Comparison of ENCODE assay signal across 1 cellular context in the genomic region with DNA sequence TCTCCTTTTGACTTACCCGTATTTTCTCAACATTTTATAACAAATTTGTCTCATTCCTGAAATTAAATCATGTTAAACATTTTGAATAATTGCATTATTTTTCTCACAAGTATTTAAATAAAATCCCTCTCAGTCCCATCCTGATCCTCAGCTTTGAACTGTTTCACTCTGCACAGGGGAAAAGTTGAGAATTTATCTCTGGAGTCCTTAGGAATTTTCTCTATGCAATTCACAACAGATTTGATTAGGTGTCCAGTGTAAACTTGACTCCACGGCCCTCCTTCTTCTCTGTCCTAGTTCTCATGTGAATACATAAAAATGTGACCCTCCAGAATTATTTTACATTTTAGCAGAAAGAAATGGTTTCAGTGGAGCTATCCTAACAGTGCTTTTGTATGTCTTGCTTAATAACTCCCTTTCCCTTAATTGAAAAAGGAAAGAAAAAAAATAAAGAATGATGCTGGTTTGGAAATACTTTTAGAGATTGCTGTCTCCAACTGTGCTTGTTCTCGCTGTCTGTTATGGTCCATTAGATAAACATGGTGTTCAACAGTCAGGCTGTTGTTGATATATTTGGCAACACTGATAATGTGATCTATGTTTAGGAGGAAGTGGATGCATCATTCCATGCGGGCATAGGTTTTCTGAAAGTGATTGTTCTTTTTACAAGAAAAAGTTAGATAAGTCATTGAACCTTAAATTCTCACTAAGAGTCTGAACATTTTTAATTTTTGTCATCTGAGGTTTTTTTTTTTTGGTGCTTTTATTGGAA.
TF ChIP-seq lines count a peak whose summit lies in the region.

No MANE protein-coding gene starts in this region.

TF ChIP-seq in K562, 482 proteins besides CTCF, POLR2A, EP300 and RAD21 (continued from another document):
- TF ChIP-seq, protein P1, sequence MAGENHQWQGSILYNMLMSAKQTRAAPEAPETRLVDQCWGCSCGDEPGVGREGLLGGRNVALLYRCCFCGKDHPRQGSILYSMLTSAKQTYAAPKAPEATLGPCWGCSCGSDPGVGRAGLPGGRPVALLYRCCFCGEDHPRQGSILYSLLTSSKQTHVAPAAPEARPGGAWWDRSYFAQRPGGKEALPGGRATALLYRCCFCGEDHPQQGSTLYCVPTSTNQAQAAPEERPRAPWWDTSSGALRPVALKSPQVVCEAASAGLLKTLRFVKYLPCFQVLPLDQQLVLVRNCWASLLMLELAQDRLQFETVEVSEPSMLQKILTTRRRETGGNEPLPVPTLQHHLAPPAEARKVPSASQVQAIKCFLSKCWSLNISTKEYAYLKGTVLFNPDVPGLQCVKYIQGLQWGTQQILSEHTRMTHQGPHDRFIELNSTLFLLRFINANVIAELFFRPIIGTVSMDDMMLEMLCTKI (IDR thresholded peaks at IDR 0.05; ENCODE audit: partially characterized antibody), result no peak
- TF ChIP-seq HDAC6 (IDR thresholded peaks at IDR 0.05; ENCODE audit: low read depth, low read length) (no peak), RB1 (IDR thresholded peaks at IDR 0.05; ENCODE audit: low read depth) (no peak), XRCC3 (IDR thresholded peaks at IDR 0.05) (no peak), HMG20A (CRISPR knock-in tag; conservative IDR thresholded peaks at IDR 0.05) (no peak), CEBPG (CRISPR knock-in tag; IDR thresholded peaks at IDR 0.05) (no peak), CEBPG (tag; conservative IDR thresholded peaks at IDR 0.05 in 1 of 2, IDR thresholded peaks at IDR 0.05 in 1 of 2) (no peak; a peak in 1 of 4 replicates), MEF2D (tag; conservative IDR thresholded peaks at IDR 0.05; ENCODE audit: low read depth) (peak; percentile 94), BMI1 (IDR thresholded peaks at IDR 0.05; ENCODE audit: low read length) (no peak), FUS (optimal IDR thresholded peaks at IDR 0.05; ENCODE audit: low read depth, low read length) (no peak), SIN3B (IDR thresholded peaks at IDR 0.05; ENCODE audit: low read depth) (no peak), SREBF2 (CRISPR knock-in tag; IDR thresholded peaks at IDR 0.05) (no peak), TEAD2 (tag; IDR thresholded peaks at IDR 0.05) (no peak), PHF21A (IDR thresholded peaks at IDR 0.05; ENCODE audit: borderline replicate concordance, low read depth) (no peak), CBFA2T3 (IDR thresholded peaks at IDR 0.05) (peak; percentile 90), TOE1 (IDR thresholded peaks at IDR 0.05; ENCODE audit: borderline replicate concordance) (no peak), TOE1 (CRISPR knock-in tag; IDR thresholded peaks at IDR 0.05; ENCODE audit: borderline replicate concordance, low read depth) (no peak), GABPA (tag; conservative IDR thresholded peaks at IDR 0.05; ENCODE audit: low read depth) (no peak), PRPF4 (IDR thresholded peaks at IDR 0.05; ENCODE audit: insufficient read depth, low read depth, low read length, poor library complexity, severe bottlenecking) (no peak), ZNF561 (CRISPR knock-in tag; conservative IDR thresholded peaks at IDR 0.05) (no peak), SRSF7 (optimal IDR thresholded peaks at IDR 0.05; ENCODE audit: low read depth, low read length) (no peak), ZNF75A (CRISPR knock-in tag; IDR thresholded peaks at IDR 0.05) (no peak), ZKSCAN3 (CRISPR knock-in tag; IDR thresholded peaks at IDR 0.05) (no peak), IFI16 (CRISPR knock-in tag; IDR thresholded peaks at IDR 0.05) (no peak), ZNF444 (CRISPR knock-in tag; IDR thresholded peaks at IDR 0.05) (no peak), ZNF253 (CRISPR knock-in tag; conservative IDR thresholded peaks at IDR 0.05) (no peak), ZSCAN32 (CRISPR knock-in tag; IDR thresholded peaks at IDR 0.05) (no peak), ZNF347 (CRISPR knock-in tag; IDR thresholded peaks at IDR 0.05; ENCODE audit: low read depth) (no peak), HNRNPUL1 (IDR thresholded peaks at IDR 0.05; ENCODE audit: low read length) (no peak), NR2C1 (IDR thresholded peaks at IDR 0.05) (no peak), NR2C1 (tag; IDR thresholded peaks at IDR 0.05) (no peak)
- TF ChIP-seq, protein P2, sequence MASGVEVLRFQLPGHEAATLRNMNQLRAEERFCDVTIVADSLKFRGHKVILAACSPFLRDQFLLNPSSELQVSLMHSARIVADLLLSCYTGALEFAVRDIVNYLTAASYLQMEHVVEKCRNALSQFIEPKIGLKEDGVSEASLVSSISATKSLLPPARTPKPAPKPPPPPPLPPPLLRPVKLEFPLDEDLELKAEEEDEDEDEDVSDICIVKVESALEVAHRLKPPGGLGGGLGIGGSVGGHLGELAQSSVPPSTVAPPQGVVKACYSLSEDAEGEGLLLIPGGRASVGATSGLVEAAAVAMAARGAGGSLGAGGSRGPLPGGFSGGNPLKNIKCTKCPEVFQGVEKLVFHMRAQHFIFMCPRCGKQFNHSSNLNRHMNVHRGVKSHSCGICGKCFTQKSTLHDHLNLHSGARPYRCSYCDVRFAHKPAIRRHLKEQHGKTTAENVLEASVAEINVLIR (CRISPR knock-in tag; IDR thresholded peaks at IDR 0.05), result no peak
- TF ChIP-seq, protein P3, sequence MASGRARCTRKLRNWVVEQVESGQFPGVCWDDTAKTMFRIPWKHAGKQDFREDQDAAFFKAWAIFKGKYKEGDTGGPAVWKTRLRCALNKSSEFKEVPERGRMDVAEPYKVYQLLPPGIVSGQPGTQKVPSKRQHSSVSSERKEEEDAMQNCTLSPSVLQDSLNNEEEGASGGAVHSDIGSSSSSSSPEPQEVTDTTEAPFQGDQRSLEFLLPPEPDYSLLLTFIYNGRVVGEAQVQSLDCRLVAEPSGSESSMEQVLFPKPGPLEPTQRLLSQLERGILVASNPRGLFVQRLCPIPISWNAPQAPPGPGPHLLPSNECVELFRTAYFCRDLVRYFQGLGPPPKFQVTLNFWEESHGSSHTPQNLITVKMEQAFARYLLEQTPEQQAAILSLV (tag; IDR thresholded peaks at IDR 0.05), result no peak
- TF ChIP-seq, protein P4, sequence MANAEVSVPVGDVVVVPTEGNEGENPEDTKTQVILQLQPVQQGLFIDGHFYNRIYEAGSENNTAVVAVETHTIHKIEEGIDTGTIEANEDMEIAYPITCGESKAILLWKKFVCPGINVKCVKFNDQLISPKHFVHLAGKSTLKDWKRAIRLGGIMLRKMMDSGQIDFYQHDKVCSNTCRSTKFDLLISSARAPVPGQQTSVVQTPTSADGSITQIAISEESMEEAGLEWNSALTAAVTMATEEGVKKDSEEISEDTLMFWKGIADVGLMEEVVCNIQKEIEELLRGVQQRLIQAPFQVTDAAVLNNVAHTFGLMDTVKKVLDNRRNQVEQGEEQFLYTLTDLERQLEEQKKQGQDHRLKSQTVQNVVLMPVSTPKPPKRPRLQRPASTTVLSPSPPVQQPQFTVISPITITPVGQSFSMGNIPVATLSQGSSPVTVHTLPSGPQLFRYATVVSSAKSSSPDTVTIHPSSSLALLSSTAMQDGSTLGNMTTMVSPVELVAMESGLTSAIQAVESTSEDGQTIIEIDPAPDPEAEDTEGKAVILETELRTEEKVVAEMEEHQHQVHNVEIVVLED (CRISPR knock-in tag; IDR thresholded peaks at IDR 0.05), result no peak
- TF ChIP-seq, protein P5, sequence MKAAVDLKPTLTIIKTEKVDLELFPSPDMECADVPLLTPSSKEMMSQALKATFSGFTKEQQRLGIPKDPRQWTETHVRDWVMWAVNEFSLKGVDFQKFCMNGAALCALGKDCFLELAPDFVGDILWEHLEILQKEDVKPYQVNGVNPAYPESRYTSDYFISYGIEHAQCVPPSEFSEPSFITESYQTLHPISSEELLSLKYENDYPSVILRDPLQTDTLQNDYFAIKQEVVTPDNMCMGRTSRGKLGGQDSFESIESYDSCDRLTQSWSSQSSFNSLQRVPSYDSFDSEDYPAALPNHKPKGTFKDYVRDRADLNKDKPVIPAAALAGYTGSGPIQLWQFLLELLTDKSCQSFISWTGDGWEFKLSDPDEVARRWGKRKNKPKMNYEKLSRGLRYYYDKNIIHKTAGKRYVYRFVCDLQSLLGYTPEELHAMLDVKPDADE (conservative IDR thresholded peaks at IDR 0.05; ENCODE audit: control insufficient read depth, low read depth, low read length), result no peak
- TF ChIP-seq, protein P6, sequence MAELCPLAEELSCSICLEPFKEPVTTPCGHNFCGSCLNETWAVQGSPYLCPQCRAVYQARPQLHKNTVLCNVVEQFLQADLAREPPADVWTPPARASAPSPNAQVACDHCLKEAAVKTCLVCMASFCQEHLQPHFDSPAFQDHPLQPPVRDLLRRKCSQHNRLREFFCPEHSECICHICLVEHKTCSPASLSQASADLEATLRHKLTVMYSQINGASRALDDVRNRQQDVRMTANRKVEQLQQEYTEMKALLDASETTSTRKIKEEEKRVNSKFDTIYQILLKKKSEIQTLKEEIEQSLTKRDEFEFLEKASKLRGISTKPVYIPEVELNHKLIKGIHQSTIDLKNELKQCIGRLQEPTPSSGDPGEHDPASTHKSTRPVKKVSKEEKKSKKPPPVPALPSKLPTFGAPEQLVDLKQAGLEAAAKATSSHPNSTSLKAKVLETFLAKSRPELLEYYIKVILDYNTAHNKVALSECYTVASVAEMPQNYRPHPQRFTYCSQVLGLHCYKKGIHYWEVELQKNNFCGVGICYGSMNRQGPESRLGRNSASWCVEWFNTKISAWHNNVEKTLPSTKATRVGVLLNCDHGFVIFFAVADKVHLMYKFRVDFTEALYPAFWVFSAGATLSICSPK (IDR thresholded peaks at IDR 0.05; ENCODE audit: borderline replicate concordance), result no peak
